28 cellular contexts compared by ENCODE assay signal in the genomic region with DNA sequence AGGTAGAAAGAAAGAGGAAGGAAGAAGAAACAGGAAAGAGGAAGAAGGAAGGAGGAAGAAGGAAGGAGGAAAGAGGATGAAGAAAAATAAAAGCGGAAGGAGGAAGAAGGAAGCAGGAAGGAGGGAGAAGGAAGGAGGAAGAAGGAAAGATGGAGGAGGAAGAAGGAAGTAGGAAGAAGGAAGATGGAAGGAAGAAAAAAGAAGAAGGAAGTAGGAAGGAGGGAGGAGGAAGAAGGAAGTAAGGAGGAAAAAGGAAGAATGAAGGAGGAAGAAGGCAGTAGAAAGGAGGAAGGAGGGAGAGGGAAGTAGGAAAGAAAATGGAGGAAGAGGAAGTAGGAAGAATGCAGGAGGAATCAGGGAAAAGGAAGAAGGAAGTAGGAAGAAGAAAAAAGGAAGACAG.
"Had no signal": no experiment of that assay in that cellular context is flagged by ENCODE, and none has a peak within 500 bp of the region (broad histone marks: within the 10 kb centered on the region; RNA-seq: fewer than 3 reads in every experiment).

No MANE protein-coding gene starts in this region.

- H3K4me1 ChIP-seq: body of pancreas, SJSA1 had no signal

- H3K4me3 Mint-ChIP-seq: activated CD8-positive, alpha-beta memory T cell treated with anti-CD3 and anti-CD28 coated beads, Interleukin-2, amount 10 ng/mL, durations not matched to agents 7 days and 5 days; activated naive CD4-positive, alpha-beta T cell treated with anti-CD3 and anti-CD28 coated beads, Interleukin-2, amount 50 U/mL, for 24 hours; activated T-cell treated with anti-CD3 and anti-CD28 coated beads, Interleukin-2, amount 50 U/mL, for 24 hours; activated T-helper 1 cell treated with anti-CD3 and anti-CD28 coated beads, Interleukin-12 subunit alpha, Interleukin-12 subunit beta, Interleukin-2, Interleukin-4 antibody, amounts not matched to agents 30 ng/mL and 10 ng/mL and 1 ng/mL, durations not matched to agents 14 hours and 24 hours and 36 hours; central memory CD8-positive, alpha-beta T cell; T-helper 1 cell treated with Interleukin-12 subunit alpha and Interleukin-12 subunit beta and Interleukin-4 antibody, amounts not matched to agents 30 μg/mL and 1 μg/mL, for 36 hours had no signal

- H3K27me3 ChIP-seq: body of pancreas, SJSA1 had no signal

- H3K36me3 ChIP-seq: SJSA1 had no signal

- H3K27ac Mint-ChIP-seq: activated CD8-positive, alpha-beta memory T cell treated with anti-CD3 and anti-CD28 coated beads, Interleukin-2, amount 10 ng/mL, durations not matched to agents 7 days and 5 days; activated T-cell treated with anti-CD3 and anti-CD28 coated beads, Interleukin-2, amount 50 U/mL, for 24 hours; activated T-helper 1 cell treated with anti-CD3 and anti-CD28 coated beads, Interleukin-12 subunit alpha, Interleukin-12 subunit beta, Interleukin-2, Interleukin-4 antibody, amounts not matched to agents 30 ng/mL and 10 ng/mL and 1 ng/mL, durations not matched to agents 14 hours and 24 hours and 36 hours; T-helper 1 cell treated with Interleukin-12 subunit alpha and Interleukin-12 subunit beta and Interleukin-4 antibody, amounts not matched to agents 30 μg/mL and 1 μg/mL, for 36 hours had no signal

- H3K9me3 Mint-ChIP-seq: activated naive CD4-positive, alpha-beta T cell treated with anti-CD3 and anti-CD28 coated beads, Interleukin-2, amount 50 U/mL, for 24 hours; activated T-cell treated with anti-CD3 and anti-CD28 coated beads, Interleukin-2, amount 50 U/mL, for 24 hours had no signal

- DNase-seq: activated CD4-positive, alpha-beta T cell treated with anti-CD3 and anti-CD28 coated beads for 48 hours; activated CD4-positive, alpha-beta T cell treated with anti-CD3 and anti-CD28 coated beads, Interleukin-2, amount 50 U/mL, for 4 hours; activated CD4-positive, CD25-positive, alpha-beta regulatory T cell treated with anti-CD3 and anti-CD28 coated beads, Interleukin-2, amount 50 U/mL, for 72 hours; activated CD8-positive, alpha-beta memory T cell treated with anti-CD3 and anti-CD28 coated beads, Interleukin-2, amount 10 ng/mL, durations not matched to agents 7 days and 5 days; activated effector memory CD4-positive, alpha-beta T cell treated with Interleukin-2 at 50 U/mL for 16 hours; activated naive CD4-positive, alpha-beta T cell; activated T-cell treated with anti-CD3 and anti-CD28 coated beads, Interleukin-2, amount 50 U/mL, for 24 hours; aorta; body of pancreas; MM.1S; NCI-H1105 treated with DMSO at 0.1 percent for 48 hours; NCI-H146; NCI-H2029; NCI-H2107; NCI-H345; NCI-H510A; NCI-H526 treated with DMSO at 0.1 percent for 48 hours; NCI-H82; OCI-M1; SHP77 had no signal

- ATAC-seq: activated CD8-positive, alpha-beta memory T cell treated with anti-CD3 and anti-CD28 coated beads, Interleukin-2, amount 10 ng/mL, durations not matched to agents 7 days and 5 days; body of pancreas; Panc1; SK-N-SH treated with all-trans-retinoic acid at 6 μM for 48 hours had no signal

- H3K27ac ChIP-seq: body of pancreas, RWPE1, SJSA1 had no signal

- H3K27me3 Mint-ChIP-seq: activated naive CD4-positive, alpha-beta T cell treated with anti-CD3 and anti-CD28 coated beads, Interleukin-2, amount 50 U/mL, for 24 hours; central memory CD8-positive, alpha-beta T cell had no signal

- H3K9me3 ChIP-seq: body of pancreas, SJSA1 had no signal

- H3K4me3 ChIP-seq: body of pancreas, SJSA1 had no signal
